In genomic region chr6:98836025-98836961, GRCh38 we compare ENCODE assay signal across 13 cellular contexts. TPM values are rescaled to one million over a fixed set of nuclear protein-coding genes. Genes with fewer than 3 reads are reported as not detected.
DNase-seq lines count a peak whose midpoint lies in the region; ATAC-seq and TF ChIP-seq lines count a peak whose summit lies in the region.
"Had no signal": no experiment of that assay in that cellular context is flagged by ENCODE, and none has a peak within 500 bp of the region (broad histone marks: within the 10 kb centered on the region; RNA-seq: fewer than 3 reads in every experiment).

No MANE protein-coding gene starts in this region.

- peak overlapping the region; percentile 66 for H3K27ac Mint-ChIP-seq in type B pancreatic cell
- H3K27ac Mint-ChIP-seq: memory B cell had no signal

- no peak for DNase-seq in left ventricle myocardium inferior
- no peak for DNase-seq in left cardiac atrium
- DNase-seq in SK-MEL-5 (ENCODE audit: low read depth, low spot score), result peak; percentile 31
- DNase-seq in iPS-NIHi11 (ENCODE audit: low spot score), result peak; percentile 43
- no peak for DNase-seq in type B pancreatic cell (ENCODE audit: extremely low spot score, unreplicated experiment)
- DNase-seq in GM13977 (ENCODE audit: low spot score), result no peak
- no peak for DNase-seq in Right ventricle myocardium superior
- DNase-seq: activated CD4-positive, alpha-beta T cell treated with anti-CD3 and anti-CD28 coated beads for 1 hour; effector CD4-positive, alpha-beta T cell; GOT3 had no signal

- no peak overlapping the region for H3K27ac ChIP-seq in left ventricle myocardium inferior (replicated peaks)

- ATAC-seq in left cardiac atrium, result no peak
- ATAC-seq in HG03196 (IDR thresholded peaks at IDR 0.05; ENCODE audit: unreplicated experiment), result no peak
- no peak for ATAC-seq in Right ventricle myocardium superior (ENCODE audit: poor library complexity)

- in situ Hi-C loops in SK-MEL-5 (cut with HindIII; ENCODE audit: low pct_unique_long_range_greater_than_20kb, low sequenced_read_pairs), result no loop called here
- in situ Hi-C loops in GM13977 (cut with MboI; ENCODE audit: low pct_unique_long_range_greater_than_20kb, low sequenced_read_pairs, unreplicated experiment), result loop anchor here (25.0 kb wide), 2 partner anchors 776 to 1626 kb away; partner anchors contain the start of genes PRDM13 and SIM1

- H3K9me3 ChIP-seq in left ventricle myocardium inferior (replicated peaks), result no peaks in the 10 kb centered on the region

- H3K27me3 ChIP-seq in left ventricle myocardium inferior (ENCODE audit: low read depth), result peaks cover 99% of the 10 kb centered on the region

- peaks cover 4% of the 10 kb centered on the region for H3K36me3 Mint-ChIP-seq in type B pancreatic cell

- peaks cover 15% of the 10 kb centered on the region for H3K4me1 Mint-ChIP-seq in type B pancreatic cell (ENCODE audit: unreplicated experiment)

- peaks cover 50% of the 10 kb centered on the region for H3K4me1 ChIP-seq in left ventricle myocardium inferior

- H3K9me3 Mint-ChIP-seq in type B pancreatic cell, result no peaks in the 10 kb centered on the region

- H3K4me3 Mint-ChIP-seq in type B pancreatic cell, result peak overlapping the region; percentile 86

- peak overlapping the region; percentile 67 for H3K4me3 ChIP-seq in left ventricle myocardium inferior

- H3K36me3 ChIP-seq in left ventricle myocardium inferior, result no peaks in the 10 kb centered on the region

- no peak for TF ChIP-seq CTCF in left ventricle myocardium inferior (IDR thresholded peaks at IDR 0.05; ENCODE audit: borderline replicate concordance)
- TF ChIP-seq CTCF in type B pancreatic cell (conservative IDR thresholded peaks at IDR 0.05), result no peak
- no peak for TF ChIP-seq CTCF in GM13977 (IDR thresholded peaks at IDR 0.05; ENCODE audit: extremely low read depth, insufficient read depth, missing control alignments)

- intact Hi-C loops in left ventricle myocardium inferior (cut with micrococcal nuclease), result no loop called here
- intact Hi-C loops in left cardiac atrium (cut with DNase I), result no loop called here
- intact Hi-C loops in Right ventricle myocardium superior (cut with DNase I), result loop anchor here (10.0 kb wide), 1 partner anchor 279 kb away; no protein-coding TSS in a partner anchor

- H3K27me3 Mint-ChIP-seq in type B pancreatic cell, result peaks cover 93% of the 10 kb centered on the region

RNA-seq across cellular contexts. Expression of gene POU3F2, which starts 1.9 kb away (rescaled TPM):
- total RNA-seq in left ventricle myocardium inferior, result not detected
- under 1 TPM in 1 of 2 donors, not detected in 1; 0.03 TPM for total RNA-seq in left cardiac atrium
- 6.3 and 6.9 TPM in 2 replicates for total RNA-seq in SK-MEL-5 (2014; rRNA removed; shearing (Covaris generic))
- polyA plus RNA-seq in SK-MEL-5 (2015; cell fraction: cytosol; rRNA removed), result 10.7 and 12.3 TPM in 2 replicates
- polyA plus RNA-seq in SK-MEL-5 (2015; cell fraction: nucleus; rRNA removed), result 9.0 and 14.1 TPM in 2 replicates
- total RNA-seq in type B pancreatic cell (ENCODE audit: low replicate concordance), result 1.4 and 2.1 TPM in 2 replicates
- not detected for total RNA-seq in Right ventricle myocardium superior
- total RNA-seq: MCF 10A had no signal

Comparison
In these comparisons a context has a peak if more than half of its experiments do, and no peak if none do; other contexts are left out.
1. DNase-seq: peak in SK-MEL-5 (single experiment) and iPS-NIHi11 (single experiment); none in left ventricle myocardium inferior (single experiment), left cardiac atrium (single experiment), type B pancreatic cell (single experiment), GM13977 (single experiment) and Right ventricle myocardium superior (single experiment).